Comparison of ENCODE assay signal across 11 cellular contexts in the genomic region with DNA sequence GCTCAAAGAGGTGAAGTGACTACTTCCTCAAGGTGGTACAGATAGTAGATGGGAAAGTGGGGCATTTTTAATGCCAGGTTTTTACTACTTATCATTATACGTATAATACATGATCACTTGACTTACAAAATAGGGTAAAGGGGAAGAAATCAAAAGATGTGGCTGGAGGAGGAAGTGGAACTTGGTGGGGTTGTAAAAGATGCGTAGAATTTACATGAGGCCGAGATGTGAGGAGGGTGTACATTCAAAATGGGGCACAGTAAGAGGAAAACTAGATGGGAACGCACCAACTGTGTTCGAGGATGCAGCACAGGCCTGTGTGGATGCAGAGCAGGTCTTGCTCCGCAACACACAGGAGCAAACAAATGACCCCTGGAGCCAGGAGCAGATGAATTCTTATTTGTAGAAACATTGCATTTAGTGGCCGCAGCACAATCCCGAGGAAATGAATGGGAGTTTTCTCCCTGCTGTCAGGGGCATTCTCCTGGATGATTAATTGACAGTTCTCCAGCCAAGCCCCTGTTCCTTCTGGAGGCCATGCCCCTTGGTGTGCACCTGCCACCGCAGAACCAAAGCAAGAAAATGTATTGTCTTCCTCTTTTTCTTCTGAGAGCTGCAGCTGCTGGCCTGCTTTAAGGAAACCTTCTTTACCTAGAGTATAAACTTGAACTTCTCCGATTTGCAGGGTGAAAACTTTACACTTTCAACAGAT.
A peak's percentile ranks its signal among the peaks of the same experiment; 100 is the strongest.
DNase-seq lines count a peak whose midpoint lies in the region; ATAC-seq and TF ChIP-seq lines count a peak whose summit lies in the region.
"Had no signal": no experiment of that assay in that cellular context is flagged by ENCODE, and none has a peak within 500 bp of the region (broad histone marks: within the 10 kb centered on the region; RNA-seq: fewer than 3 reads in every experiment).

No MANE protein-coding gene starts in this region.

- H3K36me3 Mint-ChIP-seq in mesothelial cell of epicardium (no peaks in the 10 kb centered on the region), osteocyte (ENCODE audit: unreplicated experiment) (no peaks in the 10 kb centered on the region)

- H3K9me3 Mint-ChIP-seq in mesothelial cell of epicardium (peaks cover 26% of the 10 kb centered on the region), osteocyte (ENCODE audit: unreplicated experiment) (peaks cover 25% of the 10 kb centered on the region)

- no peak for TF ChIP-seq CTCF in mesothelial cell of epicardium (IDR thresholded peaks at IDR 0.05; ENCODE audit: unreplicated experiment)
- no peak for TF ChIP-seq CTCF in osteocyte (IDR thresholded peaks at IDR 0.05)

- DNase-seq in LHCN-M2 (ENCODE audit: low read depth) (peak; percentile 84), mesothelial cell of epicardium (ENCODE audit: low spot score in 2 of 2, unreplicated experiment in 2 of 2) (no peak), osteocyte (ENCODE audit: extremely low spot score, unreplicated experiment) (no peak)
- DNase-seq: activated CD8-positive, alpha-beta memory T cell treated with anti-CD3 and anti-CD28 coated beads for 24 hours; stimulated activated CD4-positive, alpha-beta T cell treated with anti-CD3 and anti-CD28 coated beads, Interleukin-12 subunit alpha, Interleukin-12 subunit beta, amount 100 ng/mL, for 4 hours had no signal

- H3K27ac Mint-ChIP-seq in mesothelial cell of epicardium, result peak overlapping the region; percentile 28
- no peak overlapping the region for H3K27ac Mint-ChIP-seq in osteocyte (ENCODE audit: unreplicated experiment)
- H3K27ac Mint-ChIP-seq: dendritic cell treated with granulocyte-macrophage colony-stimulating factor and Interleukin-4, amounts not matched to agents 40 ng/mL and 50 ng/mL, for 4 days had no signal

- H3K4me1 Mint-ChIP-seq in mesothelial cell of epicardium (peaks cover 9% of the 10 kb centered on the region), osteocyte (ENCODE audit: unreplicated experiment) (peaks cover 5% of the 10 kb centered on the region)

- ATAC-seq in GM18907 (IDR thresholded peaks at IDR 0.05; ENCODE audit: unreplicated experiment) (peak; percentile 95), HG02623 (IDR thresholded peaks at IDR 0.05; ENCODE audit: unreplicated experiment) (peak; percentile 84), HG03457 (IDR thresholded peaks at IDR 0.05; ENCODE audit: unreplicated experiment) (no peak), HG03280 (IDR thresholded peaks at IDR 0.05; ENCODE audit: unreplicated experiment) (no peak), GM18861 (IDR thresholded peaks at IDR 0.05; ENCODE audit: unreplicated experiment) (no peak)

- no peaks in the 10 kb centered on the region for H3K27me3 Mint-ChIP-seq in mesothelial cell of epicardium (ENCODE audit: low read depth)
- no peaks in the 10 kb centered on the region for H3K27me3 Mint-ChIP-seq in osteocyte (ENCODE audit: unreplicated experiment)

- H3K4me3 Mint-ChIP-seq in mesothelial cell of epicardium, result no peak overlapping the region
- H3K4me3 Mint-ChIP-seq in osteocyte (ENCODE audit: unreplicated experiment), result no peak overlapping the region
- H3K4me3 Mint-ChIP-seq: dendritic cell treated with granulocyte-macrophage colony-stimulating factor and Interleukin-4, amounts not matched to agents 40 ng/mL and 50 ng/mL, for 4 days had no signal

Comparison
In these comparisons a context has a peak if more than half of its experiments do, and no peak if none do; other contexts are left out.
1. ATAC-seq: peak in GM18907 (single experiment) and HG02623 (single experiment); none in HG03457 (single experiment), HG03280 (single experiment) and GM18861 (single experiment).